In the genomic region with DNA sequence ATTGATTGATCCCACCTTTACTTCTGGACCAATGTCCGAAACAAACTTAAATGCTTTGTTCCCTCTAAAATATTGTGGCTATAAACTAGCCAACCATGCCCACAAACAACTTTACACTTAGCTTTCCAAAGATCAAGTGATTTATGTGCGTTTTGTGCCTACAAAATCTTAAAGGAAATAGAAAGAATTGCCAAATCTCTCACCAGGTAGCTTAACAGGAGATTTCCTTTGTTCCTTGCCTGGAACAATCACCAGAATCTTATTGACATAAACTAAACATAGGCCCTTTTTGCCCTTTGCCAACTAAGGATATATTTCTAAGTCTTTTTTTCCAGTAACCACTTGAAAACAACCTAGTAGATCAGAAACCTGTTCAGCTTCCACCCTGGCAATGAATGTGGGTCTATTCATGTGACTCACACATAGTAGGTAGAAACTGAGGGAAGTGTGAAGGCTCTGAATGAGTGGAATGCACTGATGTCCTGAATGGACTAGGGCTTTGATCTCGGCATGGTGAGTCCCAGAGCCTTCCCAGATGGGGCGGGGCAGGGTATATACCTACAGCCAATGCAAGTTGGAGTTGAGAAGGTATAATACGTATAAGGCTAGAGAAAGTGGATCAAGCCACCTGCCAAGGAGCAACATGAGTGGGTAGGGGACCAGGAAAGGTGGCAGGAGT, we compare ENCODE assay signal across 15 cellular contexts.
DNase-seq lines count a peak whose midpoint lies in the region; TF ChIP-seq lines count a peak whose summit lies in the region.
"Had no signal": no experiment of that assay in that cellular context is flagged by ENCODE, and none has a peak within 500 bp of the region (broad histone marks: within the 10 kb centered on the region; RNA-seq: fewer than 3 reads in every experiment).

No MANE protein-coding gene starts in this region.

- H3K18ac ChIP-seq in trophoblast cell (ENCODE audit: low read length) = peak overlapping the region; percentile 17

- WGBS in trophoblast cell (ENCODE audit: extremely low coverage, insufficient coverage, insufficient read length) = no CpG with 5 or more reads among the region's 5 CpGs

- H3K79me2 ChIP-seq in trophoblast cell (ENCODE audit: control insufficient read depth, insufficient read depth, low read length, poor library complexity) = no peaks in the 10 kb centered on the region

- no peak for TF ChIP-seq RAD21 in Ishikawa (IDR thresholded peaks at IDR 0.05; ENCODE audit: low read depth)

- no peak for TF ChIP-seq EP300 in Ishikawa (IDR thresholded peaks at IDR 0.05; ENCODE audit: borderline replicate concordance)

- no peak overlapping the region for H2AFZ ChIP-seq in trophoblast cell (ENCODE audit: insufficient read depth, low read length, poor library complexity)

- H3K23ac ChIP-seq in trophoblast cell (ENCODE audit: low read length) = no peak overlapping the region

- H3K14ac ChIP-seq in trophoblast cell (ENCODE audit: low read length) = peak overlapping the region; percentile 20

- H4K12ac ChIP-seq in trophoblast cell (ENCODE audit: low read depth, low read length) = no peak overlapping the region

- no peaks in the 10 kb centered on the region for H3K9me3 ChIP-seq in trophoblast cell (ENCODE audit: insufficient read depth, low read depth, low read length)
- H3K9me3 ChIP-seq: pancreas, tibial artery had no signal

- peaks cover 14 to 18% of the 10 kb centered on the region in 2 experiments for H3K4me1 ChIP-seq in trophoblast cell (ENCODE audit: control insufficient read depth in 1 of 2, insufficient read depth in 2 of 2, low read length in 2 of 2)

- H3K27me3 ChIP-seq in trophoblast cell (ENCODE audit: insufficient read depth, low read length) = no peaks in the 10 kb centered on the region
- H3K27me3 ChIP-seq: pancreas, tibial artery had no signal

- H3K27ac ChIP-seq in epithelial cell of prostate (peak overlapping the region; percentile 74), trophoblast cell (ENCODE audit: low read depth, low read length) (peak overlapping the region; percentile 10)
- H3K27ac ChIP-seq: 22Rv1, KMS-11, pancreas had no signal

- H3K4me2 ChIP-seq in trophoblast cell (ENCODE audit: low read length) = no peak overlapping the region
- H3K4me2 ChIP-seq: KMS-11 had no signal

- peak; percentile 19 for DNase-seq in NCI-H2196 (lab: John Stamatoyannopoulos, UW; ENCODE audit: unreplicated experiment)
- no peak for DNase-seq in NCI-H2196 treated with DMSO at 0.1 percent for 48 hours (lab: John Stamatoyannopoulos, UW; ENCODE audit: unreplicated experiment)
- DNase-seq in epithelial cell of prostate (ENCODE audit: low read depth, low spot score) = peak; percentile 66
- DNase-seq in trophoblast cell = peak; percentile 62 to 84
- DNase-seq in NCI-H1092 (lab: John Stamatoyannopoulos, UW) = no peak
- no peak for DNase-seq in HuH-7.5 (ENCODE audit: low spot score)
- DNase-seq in effector CD8-positive, alpha-beta T cell (lab: John Stamatoyannopoulos, UW) = no peak
- DNase-seq: H9, NCI-H1436, NCI-H524, pancreas, tibial artery had no signal

- H2BK12ac ChIP-seq in trophoblast cell (ENCODE audit: low read length) = peak overlapping the region; percentile 86

- no peak overlapping the region for H3K4me3 ChIP-seq in trophoblast cell (ENCODE audit: low read depth, low read length)
- H3K4me3 ChIP-seq: pancreas, tibial artery had no signal

- H2BK5ac ChIP-seq in trophoblast cell (ENCODE audit: low read depth, low read length, poor library complexity) = peak overlapping the region; percentile 31

- peaks cover 16% of the 10 kb centered on the region for H3K79me1 ChIP-seq in trophoblast cell (ENCODE audit: low read length)

- peak overlapping the region; percentile 87 for H2AK5ac ChIP-seq in trophoblast cell (ENCODE audit: low read length)

- H2BK120ac ChIP-seq in trophoblast cell (ENCODE audit: insufficient read depth, low read length, poor library complexity) = peak overlapping the region; percentile 56

- H4K91ac ChIP-seq in trophoblast cell (ENCODE audit: low read depth, low read length) = peak overlapping the region; percentile 50

- peak overlapping the region; percentile 52 for H3K4ac ChIP-seq in trophoblast cell (ENCODE audit: low read depth, low read length)

- peak overlapping the region; percentile 66 for H4K8ac ChIP-seq in trophoblast cell (ENCODE audit: low read depth, low read length)

- no peaks in the 10 kb centered on the region for H3K36me3 ChIP-seq in trophoblast cell (ENCODE audit: control insufficient read depth in 1 of 2, insufficient read depth in 2 of 2, low read length in 2 of 2)
- H3K36me3 ChIP-seq: pancreas, tibial artery had no signal

- H3K9ac ChIP-seq in trophoblast cell (ENCODE audit: low read length) = no peak overlapping the region
- H3K9ac ChIP-seq: KMS-11 had no signal

TF ChIP-seq in Ishikawa, 13 proteins besides CTCF, POLR2A, EP300 and RAD21:
- no peak for TF ChIP-seq YY1 (IDR thresholded peaks at IDR 0.05; ENCODE audit: low read depth)
- TF ChIP-seq MAX (IDR thresholded peaks at IDR 0.05) = peak; percentile 49; the same call in 1 of the 2 replicates
- 0 out of 2 replicates have a peak, but pooled peaks have one; percentile 34 for TF ChIP-seq NFIC (IDR thresholded peaks at IDR 0.05)

Comparison
In these comparisons a context has a peak if more than half of its experiments do, and no peak if none do; other contexts are left out.
1. DNase-seq: peak in NCI-H2196 (single experiment), epithelial cell of prostate (single experiment) and trophoblast cell (2 of 2); none in NCI-H2196 treated with DMSO at 0.1 percent for 48 hours (single experiment), NCI-H1092 (single experiment), HuH-7.5 (single experiment) and effector CD8-positive, alpha-beta T cell (single experiment).